In the genomic region with DNA sequence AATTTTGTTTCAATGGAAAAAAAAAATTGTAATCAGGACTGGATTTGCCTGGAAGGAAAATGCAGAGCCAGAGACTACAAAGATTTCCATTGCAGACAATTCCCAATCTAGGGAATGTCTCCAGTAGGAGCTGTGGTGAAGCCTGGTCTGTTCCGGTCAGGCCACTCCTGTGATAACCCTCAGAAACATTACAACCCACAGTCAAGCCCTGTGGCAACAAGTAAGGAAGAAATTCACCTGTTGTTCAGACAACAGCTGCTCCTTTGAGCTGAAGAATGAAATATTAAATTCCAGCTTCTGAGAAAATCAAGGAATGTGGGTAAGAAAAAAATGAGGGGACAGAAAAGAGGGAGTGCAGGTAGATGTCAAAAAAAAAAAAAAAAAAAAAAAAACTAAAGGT, we compare ENCODE assay signal across 33 cellular contexts. TPM values are rescaled to one million over a fixed set of nuclear protein-coding genes. Genes with fewer than 3 reads are reported as not detected.
"Had no signal": no experiment of that assay in that cellular context is flagged by ENCODE, and none has a peak within 500 bp of the region (broad histone marks: within the 10 kb centered on the region; RNA-seq: fewer than 3 reads in every experiment).

No MANE protein-coding gene starts in this region.

- H3K36me3 ChIP-seq: MG63, SJCRH30, WERI-Rb-1 had no signal

- H3K9me3 ChIP-seq: MG63, SJCRH30 had no signal

- H3K4me1 ChIP-seq: SJCRH30 had no signal

- H3K27ac ChIP-seq: PC-9, RWPE1, SJCRH30, SK-N-MC, WERI-Rb-1 had no signal

- H2AFZ ChIP-seq: PC-9 had no signal

- DNase-seq: activated CD4-positive, alpha-beta memory T cell treated with anti-CD3 and anti-CD28 coated beads, Interleukin-2, amount 10 ng/mL, durations not matched to agents 7 days and 5 days; activated CD4-positive, alpha-beta T cell treated with anti-CD3 and anti-CD28 coated beads for 1 hour; activated CD4-positive, alpha-beta T cell treated with anti-CD3 and anti-CD28 coated beads for 48 hours; activated CD4-positive, CD25-positive, alpha-beta regulatory T cell; activated CD8-positive, alpha-beta memory T cell treated with anti-CD3 and anti-CD28 coated beads for 24 hours; activated CD8-positive, alpha-beta memory T cell treated with anti-CD3 and anti-CD28 coated beads, Interleukin-2, amount 10 ng/mL, durations not matched to agents 7 days and 5 days; activated CD8-positive, alpha-beta memory T cell treated with anti-CD3 and anti-CD28 coated beads, Interleukin-2, amount 50 U/mL, for 48 hours; activated effector memory CD4-positive, alpha-beta T cell treated with Interleukin-2 at 50 U/mL for 16 hours; activated naive CD4-positive, alpha-beta T cell treated with anti-CD3 and anti-CD28 coated beads, Interleukin-2, amount 10 ng/mL, durations not matched to agents 7 days and 5 days; activated naive CD8-positive, alpha-beta T cell treated with anti-CD3 and anti-CD28 coated beads, Interleukin-2, amount 50 U/mL, for 24 hours; activated T-cell treated with anti-CD3 and anti-CD28 coated beads, Interleukin-2, amount 50 U/mL, for 48 hours; anterior cingulate cortex; Karpas-422; KBM-7; MG63; NCI-H1048; NCI-H1105 treated with DMSO at 0.1 percent for 48 hours; NCI-H1436; NCI-H1694; NCI-H1930; NCI-H345; NCI-H526; NCI-H748 treated with DMSO at 0.1 percent for 48 hours; PC-9; SHP77; T1000; WERI-Rb-1 had no signal

- ATAC-seq: activated CD8-positive, alpha-beta memory T cell treated with anti-CD3 and anti-CD28 coated beads, Interleukin-2, amount 10 ng/mL, durations not matched to agents 7 days and 5 days; activated naive CD8-positive, alpha-beta T cell treated with anti-CD3 and anti-CD28 coated beads, Interleukin-2, amount 50 U/mL, for 24 hours had no signal

- H3K4me2 ChIP-seq: PC-9 had no signal

- H3K4me3 ChIP-seq: MG63, PC-9, SJCRH30, SK-N-MC had no signal

- H3K27me3 ChIP-seq: MG63 had no signal

RNA-seq across cellular contexts. Expression of a gene that starts 8.0 kb away (rescaled TPM):
- total RNA-seq: activated CD8-positive, alpha-beta memory T cell treated with anti-CD3 and anti-CD28 coated beads, Interleukin-2, amount 10 ng/mL, durations not matched to agents 7 days and 5 days; PC-9; SJCRH30; T-helper 1 cell treated with Interleukin-12 subunit alpha and Interleukin-12 subunit beta and Interleukin-4 antibody, amounts not matched to agents 30 ng/mL and 1 ng/mL, for 36 hours had no signal

RNA-seq across cellular contexts. Expression of a gene that starts 8.2 kb away (rescaled TPM):
- total RNA-seq: activated CD4-positive, alpha-beta memory T cell treated with anti-CD3 and anti-CD28 coated beads, Interleukin-2, amount 10 ng/mL, durations not matched to agents 7 days and 5 days; activated CD8-positive, alpha-beta memory T cell treated with anti-CD3 and anti-CD28 coated beads, Interleukin-2, amount 10 ng/mL, durations not matched to agents 7 days and 5 days; OCI-LY7; PC-9; SJCRH30; T-helper 1 cell treated with Interleukin-12 subunit alpha and Interleukin-12 subunit beta and Interleukin-4 antibody, amounts not matched to agents 30 ng/mL and 1 ng/mL, for 36 hours; T-helper 2 cell treated with Interferon-gamma antibody and Interleukin-4, amounts not matched to agents 100 ng/mL and 5 ng/mL, for 36 hours had no signal
